ENCODE assay signal across 1 cellular context in the genomic region with DNA sequence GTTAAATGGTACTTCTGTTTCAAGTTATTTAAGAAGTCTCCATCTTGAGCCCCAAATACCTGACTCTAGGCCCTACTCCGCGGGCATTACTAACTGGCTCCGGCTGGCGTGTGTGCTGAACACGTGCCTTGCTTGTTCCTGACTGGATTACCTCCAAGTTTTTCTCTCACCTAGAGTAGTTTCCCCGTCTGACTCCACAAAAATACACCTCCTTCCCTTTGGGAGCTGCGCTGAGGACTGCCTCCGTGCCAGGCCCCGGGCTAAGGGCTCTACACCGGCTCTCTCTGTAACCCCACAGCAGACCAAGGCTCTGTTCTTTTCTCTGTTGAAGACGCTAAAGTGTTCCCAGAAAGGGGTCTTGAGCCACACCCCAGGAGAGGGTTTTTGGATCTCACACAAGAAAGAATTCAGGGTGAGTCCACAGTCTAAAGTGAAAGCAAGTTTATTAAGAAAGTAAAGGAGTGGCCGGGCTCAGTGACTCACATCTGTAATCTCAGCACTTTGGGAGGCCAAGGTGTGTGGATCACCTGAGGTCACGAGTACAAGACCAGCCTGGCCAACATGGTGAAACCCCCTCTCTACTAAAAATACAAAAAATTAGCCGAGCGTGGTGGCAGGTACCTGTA.
TF ChIP-seq lines count a peak whose summit lies in the region.

No MANE protein-coding gene starts in this region.

TF ChIP-seq in HCT116, 20 proteins besides CTCF, POLR2A, EP300 and RAD21 (continued from another document):
- TF ChIP-seq, protein P1, sequence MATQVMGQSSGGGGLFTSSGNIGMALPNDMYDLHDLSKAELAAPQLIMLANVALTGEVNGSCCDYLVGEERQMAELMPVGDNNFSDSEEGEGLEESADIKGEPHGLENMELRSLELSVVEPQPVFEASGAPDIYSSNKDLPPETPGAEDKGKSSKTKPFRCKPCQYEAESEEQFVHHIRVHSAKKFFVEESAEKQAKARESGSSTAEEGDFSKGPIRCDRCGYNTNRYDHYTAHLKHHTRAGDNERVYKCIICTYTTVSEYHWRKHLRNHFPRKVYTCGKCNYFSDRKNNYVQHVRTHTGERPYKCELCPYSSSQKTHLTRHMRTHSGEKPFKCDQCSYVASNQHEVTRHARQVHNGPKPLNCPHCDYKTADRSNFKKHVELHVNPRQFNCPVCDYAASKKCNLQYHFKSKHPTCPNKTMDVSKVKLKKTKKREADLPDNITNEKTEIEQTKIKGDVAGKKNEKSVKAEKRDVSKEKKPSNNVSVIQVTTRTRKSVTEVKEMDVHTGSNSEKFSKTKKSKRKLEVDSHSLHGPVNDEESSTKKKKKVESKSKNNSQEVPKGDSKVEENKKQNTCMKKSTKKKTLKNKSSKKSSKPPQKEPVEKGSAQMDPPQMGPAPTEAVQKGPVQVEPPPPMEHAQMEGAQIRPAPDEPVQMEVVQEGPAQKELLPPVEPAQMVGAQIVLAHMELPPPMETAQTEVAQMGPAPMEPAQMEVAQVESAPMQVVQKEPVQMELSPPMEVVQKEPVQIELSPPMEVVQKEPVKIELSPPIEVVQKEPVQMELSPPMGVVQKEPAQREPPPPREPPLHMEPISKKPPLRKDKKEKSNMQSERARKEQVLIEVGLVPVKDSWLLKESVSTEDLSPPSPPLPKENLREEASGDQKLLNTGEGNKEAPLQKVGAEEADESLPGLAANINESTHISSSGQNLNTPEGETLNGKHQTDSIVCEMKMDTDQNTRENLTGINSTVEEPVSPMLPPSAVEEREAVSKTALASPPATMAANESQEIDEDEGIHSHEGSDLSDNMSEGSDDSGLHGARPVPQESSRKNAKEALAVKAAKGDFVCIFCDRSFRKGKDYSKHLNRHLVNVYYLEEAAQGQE (IDR thresholded peaks at IDR 0.05; ENCODE audit: low read depth): no peak
- TF ChIP-seq SRF (IDR thresholded peaks at IDR 0.05; ENCODE audit: low read depth) (no peak), TCF7L2 (IDR thresholded peaks at IDR 0.05; ENCODE audit: borderline replicate concordance, extremely low read depth, insufficient read depth, insufficient read length) (no peak), CBX3 (IDR thresholded peaks at IDR 0.05; ENCODE audit: low read depth) (no peak), FOSL1 (IDR thresholded peaks at IDR 0.05; ENCODE audit: low read depth) (no peak), ZNF274 (IDR thresholded peaks at IDR 0.05; ENCODE audit: low read depth, low read length) (no peak), EGR1 (IDR thresholded peaks at IDR 0.05; ENCODE audit: low read depth) (no peak), SIN3A (IDR thresholded peaks at IDR 0.05; ENCODE audit: low read depth) (no peak)
- TF ChIP-seq, protein P2, sequence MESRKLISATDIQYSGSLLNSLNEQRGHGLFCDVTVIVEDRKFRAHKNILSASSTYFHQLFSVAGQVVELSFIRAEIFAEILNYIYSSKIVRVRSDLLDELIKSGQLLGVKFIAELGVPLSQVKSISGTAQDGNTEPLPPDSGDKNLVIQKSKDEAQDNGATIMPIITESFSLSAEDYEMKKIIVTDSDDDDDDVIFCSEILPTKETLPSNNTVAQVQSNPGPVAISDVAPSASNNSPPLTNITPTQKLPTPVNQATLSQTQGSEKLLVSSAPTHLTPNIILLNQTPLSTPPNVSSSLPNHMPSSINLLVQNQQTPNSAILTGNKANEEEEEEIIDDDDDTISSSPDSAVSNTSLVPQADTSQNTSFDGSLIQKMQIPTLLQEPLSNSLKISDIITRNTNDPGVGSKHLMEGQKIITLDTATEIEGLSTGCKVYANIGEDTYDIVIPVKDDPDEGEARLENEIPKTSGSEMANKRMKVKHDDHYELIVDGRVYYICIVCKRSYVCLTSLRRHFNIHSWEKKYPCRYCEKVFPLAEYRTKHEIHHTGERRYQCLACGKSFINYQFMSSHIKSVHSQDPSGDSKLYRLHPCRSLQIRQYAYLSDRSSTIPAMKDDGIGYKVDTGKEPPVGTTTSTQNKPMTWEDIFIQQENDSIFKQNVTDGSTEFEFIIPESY (IDR thresholded peaks at IDR 0.05; ENCODE audit: extremely low read depth, insufficient replicate concordance, low read length): no peak
TF ChIP-seq in HCT116: peak in this region for 0.
